Comparison of ENCODE assay signal across 8 cellular contexts in the genomic region with DNA sequence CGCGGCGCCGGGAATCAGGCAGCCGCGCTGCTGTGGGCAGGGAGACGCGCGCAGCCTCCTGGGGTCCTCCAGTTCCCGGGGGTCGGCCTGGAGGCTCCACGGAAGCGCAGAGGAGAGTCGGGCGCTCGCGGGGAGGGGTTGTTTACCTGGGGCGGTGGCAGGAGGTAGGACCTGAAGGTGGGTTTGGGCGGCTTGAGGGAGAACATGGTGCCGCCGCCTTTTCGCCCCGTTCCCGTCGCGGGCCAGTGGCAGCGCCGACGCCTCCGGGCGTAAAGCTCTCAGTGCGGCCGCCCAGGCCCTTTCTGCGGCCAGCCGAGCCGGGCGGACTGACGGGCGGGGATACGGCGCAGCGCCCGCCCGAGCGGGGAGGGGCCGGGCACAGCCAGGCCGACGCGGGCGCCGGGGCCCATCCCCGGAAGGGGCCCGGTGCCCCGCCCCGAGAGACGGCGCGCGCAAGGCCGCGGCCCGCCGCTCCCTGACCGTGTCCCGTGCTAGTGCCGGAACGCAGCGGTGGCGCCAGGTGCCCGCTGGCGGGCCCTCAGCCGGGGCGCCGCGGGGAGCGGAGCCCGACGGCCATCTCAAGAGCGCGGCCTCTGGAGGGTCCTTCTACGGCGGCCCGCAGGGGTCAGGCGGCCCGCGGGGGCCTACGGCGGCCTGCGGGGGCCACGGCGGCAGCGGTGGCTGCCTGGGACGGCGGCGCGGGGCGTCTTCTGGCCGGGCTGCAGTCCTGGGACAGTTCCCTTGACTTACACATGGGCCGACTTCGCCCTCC. TPM values are rescaled to one million over a fixed set of nuclear protein-coding genes. Genes with fewer than 3 reads are reported as not detected.
DNase-seq lines count a peak whose midpoint lies in the region; ATAC-seq and TF ChIP-seq lines count a peak whose summit lies in the region.

A gene with protein sequence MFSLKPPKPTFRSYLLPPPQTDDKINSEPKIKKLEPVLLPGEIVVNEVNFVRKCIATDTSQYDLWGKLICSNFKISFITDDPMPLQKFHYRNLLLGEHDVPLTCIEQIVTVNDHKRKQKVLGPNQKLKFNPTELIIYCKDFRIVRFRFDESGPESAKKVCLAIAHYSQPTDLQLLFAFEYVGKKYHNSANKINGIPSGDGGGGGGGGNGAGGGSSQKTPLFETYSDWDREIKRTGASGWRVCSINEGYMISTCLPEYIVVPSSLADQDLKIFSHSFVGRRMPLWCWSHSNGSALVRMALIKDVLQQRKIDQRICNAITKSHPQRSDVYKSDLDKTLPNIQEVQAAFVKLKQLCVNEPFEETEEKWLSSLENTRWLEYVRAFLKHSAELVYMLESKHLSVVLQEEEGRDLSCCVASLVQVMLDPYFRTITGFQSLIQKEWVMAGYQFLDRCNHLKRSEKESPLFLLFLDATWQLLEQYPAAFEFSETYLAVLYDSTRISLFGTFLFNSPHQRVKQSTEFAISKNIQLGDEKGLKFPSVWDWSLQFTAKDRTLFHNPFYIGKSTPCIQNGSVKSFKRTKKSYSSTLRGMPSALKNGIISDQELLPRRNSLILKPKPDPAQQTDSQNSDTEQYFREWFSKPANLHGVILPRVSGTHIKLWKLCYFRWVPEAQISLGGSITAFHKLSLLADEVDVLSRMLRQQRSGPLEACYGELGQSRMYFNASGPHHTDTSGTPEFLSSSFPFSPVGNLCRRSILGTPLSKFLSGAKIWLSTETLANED (minus strand): TSS at position 328 of the 772 bp plus-strand sequence. CDS start 122 bp downstream, at position 206.

- peak; percentile 97 for ATAC-seq in CD4-positive, CD25-positive, alpha-beta regulatory T cell (ENCODE audit: low read depth in 2 of 2)
- peak; percentile 78 for ATAC-seq in GM19328 (IDR thresholded peaks at IDR 0.05; ENCODE audit: unreplicated experiment)
- peak; percentile 84 for ATAC-seq in HG03460 (IDR thresholded peaks at IDR 0.05; ENCODE audit: unreplicated experiment)
- peak; percentile 97 for ATAC-seq in Panc1
- peak; percentile 92 to 93 for ATAC-seq in naive thymus-derived CD8-positive, alpha-beta T cell
- peak; percentile 90 to 93 for ATAC-seq in stimulated activated naive B cell treated with anti-CD40 and anti-IgM and Interleukin-4, amounts not matched to agents 10 μg/mL and 1 μg/mL and 100 μg/mL, for 72 hours (replicated peaks)

- H3K4me1 ChIP-seq in CD4-positive, CD25-positive, alpha-beta regulatory T cell (ENCODE audit: control insufficient read depth, insufficient read depth, low read length, poor library complexity, severe bottlenecking) = peaks cover 35% of the 10 kb centered on the region
- H3K4me1 ChIP-seq in Panc1 (ENCODE audit: control insufficient read depth, insufficient read depth, low read length) = peaks cover 11% of the 10 kb centered on the region; the same call in 1 of the 2 replicates

- H3K36me3 Mint-ChIP-seq in CD4-positive, CD25-positive, alpha-beta regulatory T cell = peaks cover 11% of the 10 kb centered on the region
- peaks cover 0 to 12% (median 0%) of the 10 kb centered on the region in 3 donors for H3K36me3 Mint-ChIP-seq in naive thymus-derived CD8-positive, alpha-beta T cell
- H3K36me3 Mint-ChIP-seq in stimulated activated naive B cell treated with anti-CD40 and anti-IgM and Interleukin-4, amounts not matched to agents 10 μg/mL and 1 μg/mL and 100 μg/mL, for 72 hours = peaks cover 8 to 14% of the 10 kb centered on the region in 2 donors

- peak; percentile 67 to 83 (median 82) for DNase-seq in CD4-positive, CD25-positive, alpha-beta regulatory T cell
- DNase-seq in Panc1 (ENCODE audit: low read depth, low spot score) (no peak), activated T-helper 1 cell treated with Interleukin-2 at 50 U/mL for 16 hours (ENCODE audit: low read depth) (peak; percentile 64), fibroblast of gingiva (ENCODE audit: low read depth) (peak; percentile 82)
- DNase-seq in naive thymus-derived CD8-positive, alpha-beta T cell = peak; percentile 58 to 91 (median 73)
- peak; percentile 83 for DNase-seq in stimulated activated naive B cell treated with anti-CD40 and anti-IgM and Interleukin-4, amounts not matched to agents 10 μg/mL and 1 μg/mL and 100 μg/mL, for 72 hours

- POLR2A ChIA-PET in Panc1 (lab: Charles Lee) = interaction anchor here (0.6 kb wide), 1 partner anchor 153 kb away, joined by 7 read pairs; no protein-coding TSS in a partner anchor
- POLR2A ChIA-PET in naive thymus-derived CD8-positive, alpha-beta T cell (lab: Charles Lee) = interaction anchor here (0.7 to 2.6 kb wide), 6 partner anchors 16 to 273 kb away, joined by 3 to 45 read pairs (median 4); a partner anchor contains a TSS

- H3K9me3 Mint-ChIP-seq in CD4-positive, CD25-positive, alpha-beta regulatory T cell = peaks cover 0 to 4% (median 0%) of the 10 kb centered on the region in 7 donors
- no peaks in the 10 kb centered on the region for H3K9me3 Mint-ChIP-seq in naive thymus-derived CD8-positive, alpha-beta T cell
- no peaks in the 10 kb centered on the region for H3K9me3 Mint-ChIP-seq in stimulated activated naive B cell treated with anti-CD40 and anti-IgM and Interleukin-4, amounts not matched to agents 10 μg/mL and 1 μg/mL and 100 μg/mL, for 72 hours

- peak within 1 kb of the TSS; percentile 95 for H3K4me3 ChIP-seq in CD4-positive, CD25-positive, alpha-beta regulatory T cell (ENCODE audit: low read depth, low read length)
- H3K4me3 ChIP-seq in Panc1 (ENCODE audit: low read depth in 2 of 2, low read length in 2 of 2) = peak within 1 kb of the TSS; percentile 74 to 90

- H3K4me3 Mint-ChIP-seq in CD4-positive, CD25-positive, alpha-beta regulatory T cell = peak within 1 kb of the TSS; percentile 97 to 98 (median 98)
- H3K4me3 Mint-ChIP-seq in naive thymus-derived CD8-positive, alpha-beta T cell = peak within 1 kb of the TSS; percentile 93 to 98 (median 96)
- peak within 1 kb of the TSS; percentile 97 to 100 for H3K4me3 Mint-ChIP-seq in stimulated activated naive B cell treated with anti-CD40 and anti-IgM and Interleukin-4, amounts not matched to agents 10 μg/mL and 1 μg/mL and 100 μg/mL, for 72 hours

- H3K36me3 ChIP-seq in CD4-positive, CD25-positive, alpha-beta regulatory T cell (ENCODE audit: control insufficient read depth, insufficient read depth, low read length) = no peaks in the 10 kb centered on the region
- no peaks in the 10 kb centered on the region; the same call in 1 of the 2 replicates for H3K36me3 ChIP-seq in Panc1 (ENCODE audit: control insufficient read depth, insufficient read depth, low read length)

- peak within 1 kb of the TSS; percentile 85 to 97 (median 96) for H3K27ac Mint-ChIP-seq in CD4-positive, CD25-positive, alpha-beta regulatory T cell
- peak within 1 kb of the TSS; percentile 90 to 97 (median 94) for H3K27ac Mint-ChIP-seq in naive thymus-derived CD8-positive, alpha-beta T cell
- H3K27ac Mint-ChIP-seq in stimulated activated naive B cell treated with anti-CD40 and anti-IgM and Interleukin-4, amounts not matched to agents 10 μg/mL and 1 μg/mL and 100 μg/mL, for 72 hours = peak within 1 kb of the TSS; percentile 98

- peaks cover 27% of the 10 kb centered on the region for H3K27me3 Mint-ChIP-seq in CD4-positive, CD25-positive, alpha-beta regulatory T cell
- H3K27me3 Mint-ChIP-seq in naive thymus-derived CD8-positive, alpha-beta T cell = no peaks in the 10 kb centered on the region
- H3K27me3 Mint-ChIP-seq in stimulated activated naive B cell treated with anti-CD40 and anti-IgM and Interleukin-4, amounts not matched to agents 10 μg/mL and 1 μg/mL and 100 μg/mL, for 72 hours = no peaks in the 10 kb centered on the region

- no peaks in the 10 kb centered on the region for H3K9me3 ChIP-seq in CD4-positive, CD25-positive, alpha-beta regulatory T cell (ENCODE audit: control insufficient read depth in 2 of 2, low read length in 2 of 2)
- H3K9me3 ChIP-seq in Panc1 (ENCODE audit: control insufficient read depth, insufficient read depth, low read depth, low read length) = no peaks in the 10 kb centered on the region

- CTCF ChIA-PET in Panc1 (lab: Charles Lee) = no interaction called here

- intact Hi-C loops in Panc1 (cut with micrococcal nuclease; ENCODE audit: unreplicated experiment) = loop anchor here (5.0 kb wide), 1 partner anchor 136 kb away; no protein-coding TSS in a partner anchor

- no TSS peak for BruUV-seq in Panc1 (replicated peaks; lab: Mats Ljungman, UMichigan)

- TF ChIP-seq CTCF in Panc1 (IDR thresholded peaks at IDR 0.05) = no peak

- no peaks in the 10 kb centered on the region for H3K27me3 ChIP-seq in CD4-positive, CD25-positive, alpha-beta regulatory T cell (ENCODE audit: control insufficient read depth, insufficient read depth, low read length)
- H3K27me3 ChIP-seq in Panc1 (ENCODE audit: control insufficient read depth, insufficient read depth, low read length) = no peaks in the 10 kb centered on the region

- in situ Hi-C loops in Panc1 (cut with HindIII; ENCODE audit: low pct_unique_long_range_greater_than_20kb, low sequenced_read_pairs) = no loop called here

- peak within 1 kb of the TSS; percentile 70 for H3K27ac ChIP-seq in CD4-positive, CD25-positive, alpha-beta regulatory T cell (ENCODE audit: insufficient read depth, low read length, poor library complexity, severe bottlenecking)
- peak within 1 kb of the TSS; percentile 83 for H3K27ac ChIP-seq in Panc1 (ENCODE audit: low read length)

- peaks cover 15 to 47% (median 20%) of the 10 kb centered on the region in 4 donors for H3K4me1 Mint-ChIP-seq in CD4-positive, CD25-positive, alpha-beta regulatory T cell
- H3K4me1 Mint-ChIP-seq in naive thymus-derived CD8-positive, alpha-beta T cell = peaks cover 13 to 48% (median 35%) of the 10 kb centered on the region in 4 donors
- peaks cover 19 to 33% of the 10 kb centered on the region in 2 donors for H3K4me1 Mint-ChIP-seq in stimulated activated naive B cell treated with anti-CD40 and anti-IgM and Interleukin-4, amounts not matched to agents 10 μg/mL and 1 μg/mL and 100 μg/mL, for 72 hours

RNA-seq across cellular contexts. Expression of the gene that starts here (rescaled TPM):
- total RNA-seq in CD4-positive, CD25-positive, alpha-beta regulatory T cell = 36.5 TPM
- polyA plus RNA-seq in CD4-positive, CD25-positive, alpha-beta regulatory T cell = 1 to 10 TPM; 6.1 to 7.3 (median 6.6) TPM
- total RNA-seq in Panc1 (2021; ENCODE audit: unreplicated experiment) = 19.5 TPM
- 9.8 TPM for polyA plus RNA-seq in Panc1 (2012; ENCODE audit: insufficient read length)
- total RNA-seq in naive thymus-derived CD8-positive, alpha-beta T cell = 10 to 100 TPM; 40.4 to 40.8 TPM
- 1 to 10 TPM; 3.4 to 9.8 (median 4.6) TPM for polyA plus RNA-seq in naive thymus-derived CD8-positive, alpha-beta T cell
